Comparison of ENCODE assay signal across 1 cellular context in the genomic region with DNA sequence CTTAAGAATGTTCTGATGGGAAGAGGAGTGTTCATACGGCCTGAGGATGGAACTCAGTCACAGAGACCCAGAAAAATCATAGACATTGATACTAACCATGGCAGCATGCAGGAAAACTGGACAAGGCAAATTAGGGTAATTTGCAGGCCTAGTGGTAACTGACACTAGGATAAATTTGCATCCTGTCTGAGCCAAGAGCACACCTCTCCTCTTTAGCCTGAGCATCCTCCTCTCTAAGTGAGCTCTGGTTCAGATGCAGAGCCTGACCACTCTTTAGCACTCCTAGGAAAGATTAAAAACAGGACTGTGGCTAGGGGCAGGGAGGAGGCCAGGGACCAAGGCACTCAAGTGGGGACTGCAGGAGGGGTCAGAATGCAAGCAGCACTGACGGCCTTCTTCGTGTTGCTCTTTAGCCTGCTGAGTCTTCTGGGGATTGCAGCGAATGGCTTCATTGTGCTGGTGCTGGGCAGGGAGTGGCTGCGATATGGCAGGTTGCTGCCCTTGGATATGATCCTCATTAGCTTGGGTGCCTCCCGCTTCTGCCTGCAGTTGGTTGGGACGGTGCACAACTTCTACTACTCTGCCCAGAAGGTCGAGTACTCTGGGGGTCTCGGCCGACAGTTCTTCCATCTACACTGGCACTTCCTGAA.
TF ChIP-seq lines count a peak whose summit lies in the region.

TAS2R41 (plus strand) TSS at position 373 of the 650 bp plus-strand sequence; CDS start at position 373, 0 bp downstream.

TF ChIP-seq in IMR-90, 13 proteins besides CTCF, POLR2A, EP300 and RAD21 (continued from another document):
- TF ChIP-seq, protein P1, sequence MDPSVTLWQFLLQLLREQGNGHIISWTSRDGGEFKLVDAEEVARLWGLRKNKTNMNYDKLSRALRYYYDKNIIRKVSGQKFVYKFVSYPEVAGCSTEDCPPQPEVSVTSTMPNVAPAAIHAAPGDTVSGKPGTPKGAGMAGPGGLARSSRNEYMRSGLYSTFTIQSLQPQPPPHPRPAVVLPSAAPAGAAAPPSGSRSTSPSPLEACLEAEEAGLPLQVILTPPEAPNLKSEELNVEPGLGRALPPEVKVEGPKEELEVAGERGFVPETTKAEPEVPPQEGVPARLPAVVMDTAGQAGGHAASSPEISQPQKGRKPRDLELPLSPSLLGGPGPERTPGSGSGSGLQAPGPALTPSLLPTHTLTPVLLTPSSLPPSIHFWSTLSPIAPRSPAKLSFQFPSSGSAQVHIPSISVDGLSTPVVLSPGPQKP (IDR thresholded peaks at IDR 0.05; ENCODE audit: borderline replicate concordance, low read depth, low read length): no peak
- TF ChIP-seq MAFK (IDR thresholded peaks at IDR 0.05; ENCODE audit: low read depth, low read length): no peak
